Comparison of ENCODE assay signal across 12 cellular contexts in genomic region chr17:20999044-20999573, GRCh38. TPM values are rescaled to one million over a fixed set of nuclear protein-coding genes. Genes with fewer than 3 reads are reported as not detected.
A peak's percentile ranks its signal among the peaks of the same experiment; 100 is the strongest.
DNase-seq lines count a peak whose midpoint lies in the region; ATAC-seq, FAIRE-seq and TF ChIP-seq lines count a peak whose summit lies in the region.
"Had no signal": no experiment of that assay in that cellular context is flagged by ENCODE, and none has a peak within 500 bp of the region (broad histone marks: within the 10 kb centered on the region; RNA-seq: fewer than 3 reads in every experiment).

No MANE protein-coding gene starts in this region.

- peaks cover 12% of the 10 kb centered on the region for H3K4me1 Mint-ChIP-seq in endothelial cell (ENCODE audit: unreplicated experiment)

- FAIRE-seq in A549 (lab: Jason Lieb, UNC) = no peak
- FAIRE-seq: D721Med, frontal cortex, RCC 7860 had no signal

- WGBS in A549 (ENCODE audit: missing lambda C conversion rate) = 87% methylated on average over 16 of the region's 16 CpGs
- WGBS in HUES64 = 91% methylated on average over 16 of the region's 16 CpGs

- no peak overlapping the region for H3K4me3 ChIP-seq in A549
- H3K4me3 ChIP-seq in HUES64 (ENCODE audit: low read length) = no peak overlapping the region
- no peak overlapping the region for H3K4me3 ChIP-seq in neural cell (ENCODE audit: low read length)
- H3K4me3 ChIP-seq in HAP-1 = no peak overlapping the region

- H3K9ac ChIP-seq in HUES64 (ENCODE audit: low read depth, low read length) = no peak overlapping the region
- no peak overlapping the region for H3K9ac ChIP-seq in neural cell (ENCODE audit: low read length)

- H3K27ac Mint-ChIP-seq in endothelial cell (ENCODE audit: unreplicated experiment) = peak overlapping the region; percentile 9

- no peaks in the 10 kb centered on the region for H3K27me3 ChIP-seq in HUES64 (ENCODE audit: insufficient read depth, low read length)
- H3K27me3 ChIP-seq in neural cell (ENCODE audit: insufficient read depth, low read depth, low read length) = no peaks in the 10 kb centered on the region
- H3K27me3 ChIP-seq in HAP-1 (ENCODE audit: low read depth) = no peaks in the 10 kb centered on the region
- H3K27me3 ChIP-seq: neutrophil had no signal

- H3K36me3 ChIP-seq in HUES64 (ENCODE audit: insufficient read depth, low read length) (peaks cover 57% of the 10 kb centered on the region), neural cell (ENCODE audit: insufficient read depth, low read length) (peaks cover 3% of the 10 kb centered on the region), HAP-1 (replicated peaks) (peaks cover 51% of the 10 kb centered on the region)

- no peak for ATAC-seq in A549

- peaks cover 9% of the 10 kb centered on the region; the same call in 2 of the 3 replicates for H3K4me1 ChIP-seq in A549
- no peaks in the 10 kb centered on the region for H3K4me1 ChIP-seq in HUES64 (ENCODE audit: insufficient read depth, low read length)
- no peaks in the 10 kb centered on the region for H3K4me1 ChIP-seq in HAP-1

- TF ChIP-seq CTCF in A549 (IDR thresholded peaks at IDR 0.05) (no peak), endothelial cell (IDR thresholded peaks at IDR 0.05; ENCODE audit: unreplicated experiment) (no peak), neural cell (IDR thresholded peaks at IDR 0.05; ENCODE audit: poor library complexity, severe bottlenecking) (no peak)

- no peak for TF ChIP-seq POLR2A in A549 (IDR thresholded peaks at IDR 0.05; ENCODE audit: low read length)

- no peaks in the 10 kb centered on the region for H3K9me3 Mint-ChIP-seq in endothelial cell (ENCODE audit: unreplicated experiment)

- H3K4me3 Mint-ChIP-seq in endothelial cell (ENCODE audit: unreplicated experiment) = no peak overlapping the region

- H3F3A ChIP-seq in neural cell (ENCODE audit: insufficient read depth, low read length, poor library complexity, severe bottlenecking) = no peaks in the 10 kb centered on the region

- CTCF ChIA-PET in A549 (lab: Yijun Ruan, JAX) = interaction anchor here (1.0 to 1.9 kb wide), 3 partner anchors 10 to 44 kb away, joined by 3 to 6 read pairs (median 4); no protein-coding TSS in a partner anchor

- TF ChIP-seq EP300 in A549 (IDR thresholded peaks at IDR 0.05) (no peak), neural cell (conservative IDR thresholded peaks at IDR 0.05; ENCODE audit: poor library complexity, severe bottlenecking) (no peak)

- H3K27me3 Mint-ChIP-seq in endothelial cell (ENCODE audit: unreplicated experiment) = peaks cover 10% of the 10 kb centered on the region

- TF ChIP-seq RAD21 in A549 (conservative IDR thresholded peaks at IDR 0.05 in 1 of 2, IDR thresholded peaks at IDR 0.05 in 1 of 2) (no peak), neural cell (conservative IDR thresholded peaks at IDR 0.05) (no peak)

- H3K9me3 ChIP-seq in A549 (no peaks in the 10 kb centered on the region), HUES64 (ENCODE audit: insufficient read depth, low read depth, low read length) (no peaks in the 10 kb centered on the region), neural cell (ENCODE audit: low read length) (no peaks in the 10 kb centered on the region), HAP-1 (no peaks in the 10 kb centered on the region)
- H3K9me3 ChIP-seq: neutrophil had no signal

- peaks cover 37% of the 10 kb centered on the region for H4K20me1 ChIP-seq in neural cell (ENCODE audit: insufficient read depth)

- peaks cover 13% of the 10 kb centered on the region for H3K79me2 ChIP-seq in neural cell (replicated peaks; ENCODE audit: insufficient read depth, low read length)

- POLR2A ChIA-PET in A549 (lab: Yijun Ruan, JAX) = no interaction called here

- in situ Hi-C loops in HAP-1 (cut with MboI; ENCODE audit: low sequenced_read_pairs) = loop anchor here (10.0 kb wide), 1 partner anchor 184 kb away; no protein-coding TSS in a partner anchor

- DNase-seq in A549 (ENCODE audit: low read depth in 1 of 2, low spot score in 1 of 2) = no peak
- no peak for DNase-seq in endothelial cell (ENCODE audit: low spot score)
- DNase-seq in AG08395 (ENCODE audit: low spot score) = no peak
- DNase-seq in NCI-H146 treated with DMSO at 0.1 percent for 48 hours (lab: John Stamatoyannopoulos, UW; ENCODE audit: unreplicated experiment) = no peak
- no peak for DNase-seq in HAP-1 (ENCODE audit: low spot score in 2 of 2)
- no peak for DNase-seq in UCSD-AML1 (lab: John Stamatoyannopoulos, UW; ENCODE audit: unreplicated experiment)

- H3K27ac ChIP-seq in A549 = no peak overlapping the region
- peak overlapping the region; percentile 44; the same call in 1 of the 2 replicates for H3K27ac ChIP-seq in HUES64 (ENCODE audit: low read depth, low read length)
- no peak overlapping the region for H3K27ac ChIP-seq in neural cell (ENCODE audit: low read length)
- H3K27ac ChIP-seq: neutrophil had no signal

- H3K4me2 ChIP-seq in A549 = no peak overlapping the region
- no peak overlapping the region for H3K4me2 ChIP-seq in neural cell (ENCODE audit: low read length)

- no peaks in the 10 kb centered on the region for H3K9me2 ChIP-seq in neural cell (ENCODE audit: insufficient read depth, low read length)

- H3K36me3 Mint-ChIP-seq in endothelial cell (ENCODE audit: low read depth, unreplicated experiment) = peaks cover 34% of the 10 kb centered on the region

- H2AFZ ChIP-seq in neural cell (ENCODE audit: low read depth, low read length) = no peak overlapping the region

TF ChIP-seq in A549, 52 proteins besides CTCF, POLR2A, EP300 and RAD21 (continues in another document):
- TF ChIP-seq REST (IDR thresholded peaks at IDR 0.05) (no peak), TFCP2L1 (CRISPR knock-in tag; IDR thresholded peaks at IDR 0.05) (0 out of 2 replicates have a peak, but pooled peaks have one; percentile 7), POLR2AphosphoS2 (conservative IDR thresholded peaks at IDR 0.05; ENCODE audit: low read length) (peak; percentile 52; the same call in 1 of the 2 replicates)

TF ChIP-seq in neural cell, 6 proteins besides CTCF, POLR2A, EP300 and RAD21:
- peak; percentile 48 for TF ChIP-seq POLR2AphosphoS5 (IDR thresholded peaks at IDR 0.05)
- TF ChIP-seq REST (IDR thresholded peaks at IDR 0.05; ENCODE audit: borderline replicate concordance) = no peak
TF ChIP-seq in neural cell: peak in this region for 1.

RNA-seq across cellular contexts. Expression of gene USP22, which starts 43.7 kb away (rescaled TPM):
- polyA plus RNA-seq in A549 (2011; rRNA removed) (293 and 300 TPM in 2 replicates), A549 (2017; fragmentation: RNase III; extraction: RNeasy Plus Mini Kit Qiagen cat#74134 plus additional on column Dnase treatment) (130 to 141 TPM (median 134 TPM) in 3 replicates), neural cell (269 and 274 TPM in 2 replicates)
- polyA plus RNA-seq in A549 (2012; cell fraction: cytosol; rRNA removed) = 152 and 192 TPM in 2 replicates
- 274 and 304 TPM in 2 replicates for polyA plus RNA-seq in A549 (2012; cell fraction: nucleus; rRNA removed)
- 312 and 352 TPM in 2 replicates for polyA minus RNA-seq in A549 (2011; rRNA and poly(A)+ RNA removed)
- polyA plus RNA-seq in HUES64 (2013, experiment 1 of 2) = 191 TPM
- 190 TPM for polyA plus RNA-seq in HUES64 (2013, experiment 2 of 2)
- 294 TPM for total RNA-seq in endothelial cell (ENCODE audit: unreplicated experiment)
- 638 and 676 TPM in 2 replicates for polyA minus RNA-seq in neural cell
